Comparison of ENCODE assay signal across 1 cellular context in genomic region chr11:33857924-33858323, GRCh38.
TF ChIP-seq lines count a peak whose summit lies in the region.

No MANE protein-coding gene starts in this region.

TF ChIP-seq in GM23338, 12 proteins besides CTCF, POLR2A, EP300 and RAD21 (continued from another document):
- TF ChIP-seq ZNF462 (CRISPR knock-in tag; IDR thresholded peaks at IDR 0.05) (no peak), CREB1 (CRISPR knock-in tag; IDR thresholded peaks at IDR 0.05; ENCODE audit: low read depth) (no peak), JUNB (IDR thresholded peaks at IDR 0.05; ENCODE audit: unreplicated experiment) (no peak), REST (IDR thresholded peaks at IDR 0.05; ENCODE audit: unreplicated experiment) (no peak), NANOG (IDR thresholded peaks at IDR 0.05; ENCODE audit: borderline replicate concordance) (no peak)
